In the genomic region with DNA sequence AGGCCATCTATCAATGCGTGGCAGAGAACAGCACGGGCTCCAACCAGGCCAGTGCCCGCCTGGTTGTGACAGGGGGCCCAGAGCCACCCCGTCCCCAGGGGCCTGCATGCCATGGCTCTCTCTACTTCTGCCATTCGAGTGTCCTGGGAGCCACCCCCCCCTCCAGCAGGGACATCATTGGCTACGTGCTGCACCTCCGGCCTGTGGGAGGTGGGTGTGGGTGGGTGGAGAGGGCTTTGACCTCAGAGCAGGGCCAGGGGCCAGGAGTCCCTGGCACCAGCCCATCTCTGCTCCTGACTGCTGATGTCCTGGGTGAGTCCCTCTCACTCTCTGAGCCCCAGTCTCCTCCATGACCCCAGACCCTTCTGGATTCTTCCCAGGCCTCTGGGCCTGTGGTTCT, we compare ENCODE assay signal across 1 cellular context.
TF ChIP-seq lines count a peak whose summit lies in the region.

No MANE protein-coding gene starts in this region.

TF ChIP-seq in HEK293T, 16 proteins besides CTCF, POLR2A, EP300 and RAD21 (continued from another document):
- TF ChIP-seq ARNT (IDR thresholded peaks at IDR 0.05) = no peak
- TF ChIP-seq ELF4 (IDR thresholded peaks at IDR 0.05) = no peak
- no peak for TF ChIP-seq L3MBTL2 (conservative IDR thresholded peaks at IDR 0.05)
- no peak for TF ChIP-seq FOXM1 (IDR thresholded peaks at IDR 0.05; ENCODE audit: borderline replicate concordance)
